Comparison of ENCODE assay signal across 38 cellular contexts in the genomic region with DNA sequence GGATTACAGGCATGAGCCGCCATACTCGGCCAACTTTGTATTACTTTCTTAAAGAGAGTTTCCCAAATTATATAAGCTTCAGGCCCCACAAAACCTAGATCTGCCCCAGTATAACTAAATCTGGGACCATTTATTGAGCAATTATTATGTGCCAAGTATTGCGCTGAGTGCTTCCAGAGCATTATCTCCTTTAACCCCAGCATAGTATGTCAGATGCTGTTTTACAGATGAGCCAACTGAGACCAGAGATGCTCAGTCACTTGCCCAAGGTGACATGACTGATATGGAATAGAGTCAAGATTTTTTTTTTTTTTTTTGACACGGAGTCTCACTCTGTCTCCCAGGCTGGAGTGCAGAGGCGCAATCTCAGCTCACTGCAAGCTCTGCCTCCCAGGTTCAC. TPM values are rescaled to one million over a fixed set of nuclear protein-coding genes. Genes with fewer than 3 reads are reported as not detected.
"Had no signal": no experiment of that assay in that cellular context is flagged by ENCODE, and none has a peak within 500 bp of the region (broad histone marks: within the 10 kb centered on the region; RNA-seq: fewer than 3 reads in every experiment).

No MANE protein-coding gene starts in this region.

- FAIRE-seq: endometrium, endothelial cell of umbilical vein had no signal

- H3K4me1 ChIP-seq: adrenal gland had no signal

- H3K4me3 Mint-ChIP-seq: activated B cell treated with CpG ODN at 0.5 μM for 24 hours; activated CD8-positive, alpha-beta memory T cell treated with anti-CD3 and anti-CD28 coated beads, Interleukin-2, amount 10 ng/mL, durations not matched to agents 7 days and 5 days; activated CD8-positive, alpha-beta T cell treated with anti-CD3 and anti-CD28 coated beads for 36 hours; activated naive CD4-positive, alpha-beta T cell treated with anti-CD3 and anti-CD28 coated beads for 36 hours; activated naive CD4-positive, alpha-beta T cell treated with anti-CD3 and anti-CD28 coated beads, Interleukin-2, amount 50 U/mL, for 24 hours; activated naive CD8-positive, alpha-beta T cell treated with anti-CD3 and anti-CD28 coated beads for 36 hours; activated naive CD8-positive, alpha-beta T cell treated with anti-CD3 and anti-CD28 coated beads, Interleukin-2, amount 50 U/mL, for 24 hours; activated T-helper 1 cell treated with anti-CD3 and anti-CD28 coated beads, Interleukin-12 subunit alpha, Interleukin-12 subunit beta, Interleukin-2, Interleukin-4 antibody, amounts not matched to agents 30 ng/mL and 10 ng/mL and 1 ng/mL, durations not matched to agents 14 hours and 24 hours and 36 hours; T-helper 17 cell; T-helper 2 cell treated with Interferon-gamma antibody and Interleukin-4, amounts not matched to agents 5 μg/mL and 100 μg/mL, for 36 hours had no signal

- H3K27me3 ChIP-seq: body of pancreas, colonic mucosa had no signal

- H3K27ac Mint-ChIP-seq: activated B cell treated with CpG ODN at 0.5 μM for 24 hours; activated CD8-positive, alpha-beta memory T cell treated with anti-CD3 and anti-CD28 coated beads, Interleukin-2, amount 10 ng/mL, durations not matched to agents 7 days and 5 days; activated CD8-positive, alpha-beta T cell treated with anti-CD3 and anti-CD28 coated beads for 36 hours; activated naive CD4-positive, alpha-beta T cell treated with anti-CD3 and anti-CD28 coated beads for 36 hours; activated naive CD4-positive, alpha-beta T cell treated with anti-CD3 and anti-CD28 coated beads, Interleukin-2, amount 50 U/mL, for 24 hours; activated naive CD8-positive, alpha-beta T cell treated with anti-CD3 and anti-CD28 coated beads for 36 hours; activated naive CD8-positive, alpha-beta T cell treated with anti-CD3 and anti-CD28 coated beads, Interleukin-2, amount 50 U/mL, for 24 hours; activated T-helper 1 cell treated with anti-CD3 and anti-CD28 coated beads, Interleukin-12 subunit alpha, Interleukin-12 subunit beta, Interleukin-2, Interleukin-4 antibody, amounts not matched to agents 30 ng/mL and 10 ng/mL and 1 ng/mL, durations not matched to agents 14 hours and 24 hours and 36 hours; activated T-helper 2 cell treated with anti-CD3 and anti-CD28 coated beads, Interferon-gamma antibody, Interleukin-2, Interleukin-4, amounts not matched to agents 10 μg/mL and 5 μg/mL and 100 μg/mL, durations not matched to agents 14 hours and 24 hours and 36 hours; T-helper 17 cell; T-helper 2 cell treated with Interferon-gamma antibody and Interleukin-4, amounts not matched to agents 5 μg/mL and 100 μg/mL, for 36 hours had no signal

- H3K27ac ChIP-seq: adrenal gland, body of pancreas, colonic mucosa, epithelial cell of prostate, esophagus squamous epithelium, gastroesophageal sphincter, WERI-Rb-1 had no signal

- H3K9me3 ChIP-seq: adrenal gland, body of pancreas, colonic mucosa, esophagus squamous epithelium, gastroesophageal sphincter had no signal

- H3K9me3 Mint-ChIP-seq: activated B cell treated with CpG ODN at 0.5 μM for 24 hours; activated CD8-positive, alpha-beta T cell treated with anti-CD3 and anti-CD28 coated beads for 36 hours; activated naive CD4-positive, alpha-beta T cell treated with anti-CD3 and anti-CD28 coated beads for 36 hours; activated naive CD4-positive, alpha-beta T cell treated with anti-CD3 and anti-CD28 coated beads, Interleukin-2, amount 50 U/mL, for 24 hours; activated naive CD8-positive, alpha-beta T cell treated with anti-CD3 and anti-CD28 coated beads for 36 hours; activated naive CD8-positive, alpha-beta T cell treated with anti-CD3 and anti-CD28 coated beads, Interleukin-2, amount 50 U/mL, for 24 hours; activated T-helper 1 cell treated with anti-CD3 and anti-CD28 coated beads, Interleukin-12 subunit alpha, Interleukin-12 subunit beta, Interleukin-2, Interleukin-4 antibody, amounts not matched to agents 30 ng/mL and 10 ng/mL and 1 ng/mL, durations not matched to agents 14 hours and 24 hours and 36 hours; activated T-helper 2 cell treated with anti-CD3 and anti-CD28 coated beads, Interferon-gamma antibody, Interleukin-2, Interleukin-4, amounts not matched to agents 10 μg/mL and 5 μg/mL and 100 μg/mL, durations not matched to agents 14 hours and 24 hours and 36 hours; T-helper 2 cell treated with Interferon-gamma antibody and Interleukin-4, amounts not matched to agents 5 μg/mL and 100 μg/mL, for 36 hours had no signal

- H3K36me3 ChIP-seq: adrenal gland, colonic mucosa, esophagus squamous epithelium had no signal

- H3K4me3 ChIP-seq: adrenal gland, body of pancreas, colonic mucosa, esophagus squamous epithelium, gastroesophageal sphincter had no signal

- H3K36me3 Mint-ChIP-seq: activated CD8-positive, alpha-beta memory T cell treated with anti-CD3 and anti-CD28 coated beads, Interleukin-2, amount 10 ng/mL, durations not matched to agents 7 days and 5 days; activated naive CD8-positive, alpha-beta T cell treated with anti-CD3 and anti-CD28 coated beads for 36 hours had no signal

- ATAC-seq: activated CD4-positive, CD25-positive, alpha-beta regulatory T cell treated with anti-CD3 and anti-CD28 coated beads, Interleukin-2, amount 50 U/mL, for 24 hours; activated CD8-positive, alpha-beta memory T cell treated with anti-CD3 and anti-CD28 coated beads, Interleukin-2, amount 10 ng/mL, durations not matched to agents 7 days and 5 days; activated CD8-positive, alpha-beta T cell treated with anti-CD3 and anti-CD28 coated beads for 36 hours; activated naive CD8-positive, alpha-beta T cell treated with anti-CD3 and anti-CD28 coated beads, Interleukin-2, amount 50 U/mL, for 24 hours; body of pancreas; gastroesophageal sphincter; T-helper 17 cell had no signal

- DNase-seq: activated B cell treated with CpG ODN at 0.5 μM for 24 hours; activated CD4-positive, alpha-beta T cell treated with anti-CD3 and anti-CD28 coated beads for 48 hours; activated CD4-positive, alpha-beta T cell treated with anti-CD3 and anti-CD28 coated beads, Interleukin-2, amount 50 U/mL, for 1 hour; activated CD4-positive, alpha-beta T cell treated with anti-CD3 and anti-CD28 coated beads, Interleukin-2, amount 50 U/mL, for 48 hours; activated CD8-positive, alpha-beta memory T cell treated with anti-CD3 and anti-CD28 coated beads, Interleukin-2, amount 10 ng/mL, durations not matched to agents 7 days and 5 days; activated CD8-positive, alpha-beta memory T cell treated with anti-CD3 and anti-CD28 coated beads, Interleukin-2, amount 50 U/mL, for 4 hours; activated CD8-positive, alpha-beta T cell treated with anti-CD3 and anti-CD28 coated beads for 36 hours; activated effector memory CD4-positive, alpha-beta T cell treated with anti-CD3 and anti-CD28 coated beads, Interleukin-2, amount 50 U/mL, for 16 hours; activated naive CD4-positive, alpha-beta T cell treated with anti-CD3 and anti-CD28 coated beads for 36 hours; activated naive CD8-positive, alpha-beta T cell treated with anti-CD3 and anti-CD28 coated beads for 36 hours; activated naive CD8-positive, alpha-beta T cell treated with anti-CD3 and anti-CD28 coated beads, Interleukin-2, amount 50 U/mL, for 24 hours; activated T-cell treated with anti-CD3 and anti-CD28 coated beads, Interleukin-2, amount 50 U/mL, for 1 hour; activated T-cell treated with anti-CD3 and anti-CD28 coated beads, Interleukin-2, amount 50 U/mL, for 48 hours; adrenal gland; amygdala; body of pancreas; caudate nucleus; cerebellar nuclear complex; colonic mucosa; effector CD8-positive, alpha-beta T cell; esophagus squamous epithelium; foreskin melanocyte; T-helper 1 cell; T-helper 17 cell; T1000; WERI-Rb-1 had no signal

RNA-seq across cellular contexts. Expression of a gene that starts 29.7 kb away (rescaled TPM):
- total RNA-seq: activated B cell treated with CpG ODN at 0.5 μM for 24 hours; activated CD8-positive, alpha-beta memory T cell treated with anti-CD3 and anti-CD28 coated beads, Interleukin-2, amount 10 ng/mL, durations not matched to agents 7 days and 5 days; activated naive CD4-positive, alpha-beta T cell treated with anti-CD3 and anti-CD28 coated beads for 36 hours; activated naive CD8-positive, alpha-beta T cell treated with anti-CD3 and anti-CD28 coated beads for 36 hours; activated T-helper 1 cell treated with anti-CD3 and anti-CD28 coated beads, Interleukin-12 subunit alpha, Interleukin-12 subunit beta, Interleukin-2, Interleukin-4 antibody, amounts not matched to agents 30 ng/mL and 10 ng/mL and 1 ng/mL, durations not matched to agents 14 hours and 24 hours and 36 hours; activated T-helper 2 cell treated with anti-CD3 and anti-CD28 coated beads, Interferon-gamma antibody, Interleukin-2, Interleukin-4, amounts not matched to agents 10 μg/mL and 5 μg/mL and 100 μg/mL, durations not matched to agents 14 hours and 24 hours and 36 hours; endothelial cell of umbilical vein; fibroblast of lung; fibroblast of villous mesenchyme; glomerular endothelial cell; T-helper 17 cell had no signal
- polyA plus RNA-seq: fibroblast of lung had no signal

RNA-seq across cellular contexts. Expression of a gene that starts 32.8 kb away (rescaled TPM):
- total RNA-seq: fibroblast of villous mesenchyme had no signal
